Comparison of ENCODE assay signal across 22 cellular contexts in genomic region chr10:89371987-89372386, GRCh38.
"Had no signal": no experiment of that assay in that cellular context is flagged by ENCODE, and none has a peak within 500 bp of the region (broad histone marks: within the 10 kb centered on the region; RNA-seq: fewer than 3 reads in every experiment).

No MANE protein-coding gene starts in this region.

- DNase-seq: dermis blood vessel endothelial cell; effector memory CD8-positive, alpha-beta T cell; hypothalamus; immature natural killer cell; islet precursor cell; kidney glomerular epithelial cell; natural killer cell; occipital lobe; ovary; posterior cingulate gyrus; psoas muscle; right cardiac atrium; small intestine; stimulated activated CD4-positive, alpha-beta T cell treated with anti-CD3 and anti-CD28 coated beads, Interleukin-15, amount 100 ng/mL, for 24 hours; stimulated activated CD4-positive, alpha-beta T cell treated with anti-CD3 and anti-CD28 coated beads, Interleukin-2, amount 100 ng/mL, for 48 hours; stimulated activated CD8-positive, alpha-beta memory T cell treated with anti-CD3 and anti-CD28 coated beads, Interleukin-4, amount 100 ng/mL, for 48 hours; stimulated activated naive CD4-positive, alpha-beta T cell; stimulated activated naive CD8-positive, alpha-beta T cell treated with anti-CD3 and anti-CD28 coated beads, Interleukin-15, amount 100 ng/mL, for 72 hours; testis; tibial artery; upper lobe of left lung had no signal

- H3K27ac ChIP-seq: coronary artery, ovary, psoas muscle, testis, tibial artery, upper lobe of left lung had no signal
